30 cellular contexts compared by ENCODE assay signal in the genomic region with DNA sequence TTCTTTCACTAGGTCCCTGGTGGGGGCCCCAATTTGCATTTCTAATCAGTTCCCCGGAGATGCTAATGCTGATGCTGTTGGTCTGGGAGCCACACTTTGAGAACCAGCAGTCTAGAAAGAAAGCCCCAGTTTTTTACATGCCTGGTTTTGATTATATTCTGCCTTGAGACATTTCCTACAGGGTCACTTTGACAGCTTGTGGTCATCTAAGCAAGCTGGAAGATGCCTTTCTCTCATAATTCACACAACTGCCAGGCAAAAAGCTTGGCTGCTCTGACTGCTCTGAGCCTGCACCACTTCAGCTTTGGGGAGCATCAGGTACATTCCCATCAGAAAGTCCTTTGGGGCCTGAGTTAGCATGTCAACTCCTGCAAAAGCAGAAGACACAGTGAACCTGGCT. TPM values are rescaled to one million over a fixed set of nuclear protein-coding genes. Genes with fewer than 3 reads are reported as not detected.
"Had no signal": no experiment of that assay in that cellular context is flagged by ENCODE, and none has a peak within 500 bp of the region (broad histone marks: within the 10 kb centered on the region; RNA-seq: fewer than 3 reads in every experiment).

No MANE protein-coding gene starts in this region.

- H3K4me3 Mint-ChIP-seq: activated CD4-positive, alpha-beta memory T cell treated with anti-CD3 and anti-CD28 coated beads for 36 hours; activated CD4-positive, alpha-beta T cell treated with anti-CD3 and anti-CD28 coated beads for 36 hours; activated CD4-positive, alpha-beta T cell treated with anti-CD3 and anti-CD28 coated beads, Interleukin-2, amount 10 ng/mL, durations not matched to agents 24 days and 14 days; activated CD8-positive, alpha-beta memory T cell treated with anti-CD3 and anti-CD28 coated beads, Interleukin-2, amount 10 ng/mL, durations not matched to agents 7 days and 5 days; activated CD8-positive, alpha-beta T cell treated with anti-CD3 and anti-CD28 coated beads, Interleukin-2, amount 10 ng/mL, durations not matched to agents 7 days and 5 days; activated naive CD4-positive, alpha-beta T cell treated with anti-CD3 and anti-CD28 coated beads, Interleukin-2, amount 10 ng/mL, durations not matched to agents 7 days and 5 days; activated naive CD8-positive, alpha-beta T cell treated with anti-CD3 and anti-CD28 coated beads, Interleukin-2, amount 10 ng/mL, durations not matched to agents 7 days and 5 days; central memory CD8-positive, alpha-beta T cell; effector memory CD8-positive, alpha-beta T cell had no signal

- H3K4me1 Mint-ChIP-seq: activated CD4-positive, alpha-beta T cell treated with anti-CD3 and anti-CD28 coated beads for 36 hours; activated CD4-positive, alpha-beta T cell treated with anti-CD3 and anti-CD28 coated beads, Interleukin-2, amount 10 ng/mL, durations not matched to agents 24 days and 14 days; activated CD8-positive, alpha-beta memory T cell treated with anti-CD3 and anti-CD28 coated beads, Interleukin-2, amount 10 ng/mL, durations not matched to agents 7 days and 5 days; activated naive CD4-positive, alpha-beta T cell treated with anti-CD3 and anti-CD28 coated beads, Interleukin-2, amount 10 ng/mL, durations not matched to agents 7 days and 5 days; central memory CD8-positive, alpha-beta T cell had no signal

- ATAC-seq: activated CD4-positive, alpha-beta T cell treated with anti-CD3 and anti-CD28 coated beads for 36 hours; activated CD8-positive, alpha-beta memory T cell treated with anti-CD3 and anti-CD28 coated beads, Interleukin-2, amount 10 ng/mL, durations not matched to agents 7 days and 5 days; activated CD8-positive, alpha-beta T cell treated with anti-CD3 and anti-CD28 coated beads, Interleukin-2, amount 10 ng/mL, durations not matched to agents 7 days and 5 days; activated naive CD4-positive, alpha-beta T cell treated with anti-CD3 and anti-CD28 coated beads, Interleukin-2, amount 50 U/mL, for 72 hours; effector memory CD8-positive, alpha-beta T cell had no signal

- H3K9me3 Mint-ChIP-seq: activated CD4-positive, alpha-beta memory T cell treated with anti-CD3 and anti-CD28 coated beads for 36 hours; activated CD4-positive, alpha-beta T cell treated with anti-CD3 and anti-CD28 coated beads, Interleukin-2, amount 10 ng/mL, durations not matched to agents 24 days and 14 days; activated naive CD4-positive, alpha-beta T cell treated with anti-CD3 and anti-CD28 coated beads, Interleukin-2, amount 10 ng/mL, durations not matched to agents 7 days and 5 days; activated naive CD4-positive, alpha-beta T cell treated with anti-CD3 and anti-CD28 coated beads, Interleukin-2, amount 50 U/mL, for 72 hours; activated naive CD8-positive, alpha-beta T cell treated with anti-CD3 and anti-CD28 coated beads, Interleukin-2, amount 10 ng/mL, durations not matched to agents 7 days and 5 days; central memory CD8-positive, alpha-beta T cell; effector memory CD8-positive, alpha-beta T cell had no signal

- H3K36me3 Mint-ChIP-seq: activated CD4-positive, alpha-beta memory T cell treated with anti-CD3 and anti-CD28 coated beads for 36 hours; activated CD8-positive, alpha-beta memory T cell treated with anti-CD3 and anti-CD28 coated beads, Interleukin-2, amount 10 ng/mL, durations not matched to agents 7 days and 5 days; activated naive CD4-positive, alpha-beta T cell treated with anti-CD3 and anti-CD28 coated beads, Interleukin-2, amount 10 ng/mL, durations not matched to agents 7 days and 5 days; activated naive CD4-positive, alpha-beta T cell treated with anti-CD3 and anti-CD28 coated beads, Interleukin-2, amount 50 U/mL, for 72 hours; activated naive CD8-positive, alpha-beta T cell treated with anti-CD3 and anti-CD28 coated beads, Interleukin-2, amount 10 ng/mL, durations not matched to agents 7 days and 5 days had no signal

- H3K27ac Mint-ChIP-seq: activated CD4-positive, alpha-beta memory T cell treated with anti-CD3 and anti-CD28 coated beads for 36 hours; activated CD4-positive, alpha-beta T cell treated with anti-CD3 and anti-CD28 coated beads for 36 hours; activated CD4-positive, alpha-beta T cell treated with anti-CD3 and anti-CD28 coated beads, Interleukin-2, amount 10 ng/mL, durations not matched to agents 24 days and 14 days; activated CD8-positive, alpha-beta memory T cell treated with anti-CD3 and anti-CD28 coated beads, Interleukin-2, amount 10 ng/mL, durations not matched to agents 7 days and 5 days; activated CD8-positive, alpha-beta T cell treated with anti-CD3 and anti-CD28 coated beads, Interleukin-2, amount 10 ng/mL, durations not matched to agents 7 days and 5 days; activated naive CD4-positive, alpha-beta T cell treated with anti-CD3 and anti-CD28 coated beads, Interleukin-2, amount 10 ng/mL, durations not matched to agents 7 days and 5 days; activated naive CD4-positive, alpha-beta T cell treated with anti-CD3 and anti-CD28 coated beads, Interleukin-2, amount 50 U/mL, for 72 hours; activated naive CD8-positive, alpha-beta T cell treated with anti-CD3 and anti-CD28 coated beads, Interleukin-2, amount 10 ng/mL, durations not matched to agents 7 days and 5 days; effector memory CD8-positive, alpha-beta T cell had no signal

- DNase-seq: activated CD4-positive, alpha-beta memory T cell treated with anti-CD3 and anti-CD28 coated beads for 36 hours; activated CD4-positive, alpha-beta T cell treated with anti-CD3 and anti-CD28 coated beads for 36 hours; activated CD4-positive, alpha-beta T cell treated with anti-CD3 and anti-CD28 coated beads, Interleukin-2, amount 10 ng/mL, durations not matched to agents 24 days and 14 days; activated CD4-positive, CD25-positive, alpha-beta regulatory T cell; activated CD4-positive, CD25-positive, alpha-beta regulatory T cell treated with anti-CD3 and anti-CD28 coated beads, Interleukin-2, amount 50 U/mL, for 72 hours; activated CD8-positive, alpha-beta memory T cell treated with anti-CD3 and anti-CD28 coated beads, Interleukin-2, amount 10 ng/mL, durations not matched to agents 7 days and 5 days; activated CD8-positive, alpha-beta memory T cell treated with anti-CD3 and anti-CD28 coated beads, Interleukin-2, amount 50 U/mL, for 4 hours; activated CD8-positive, alpha-beta T cell treated with anti-CD3 and anti-CD28 coated beads, Interleukin-2, amount 10 ng/mL, durations not matched to agents 7 days and 5 days; activated gamma-delta T cell; activated naive CD4-positive, alpha-beta T cell; activated naive CD4-positive, alpha-beta T cell treated with anti-CD3 and anti-CD28 coated beads, Interleukin-2, amount 10 ng/mL, durations not matched to agents 7 days and 5 days; activated naive CD8-positive, alpha-beta T cell treated with anti-CD3 and anti-CD28 coated beads, Interleukin-2, amount 10 ng/mL, durations not matched to agents 7 days and 5 days; activated T-cell treated with anti-CD3 and anti-CD28 coated beads, Interleukin-2, amount 50 U/mL, for 1 hour; activated T-cell treated with anti-CD3 and anti-CD28 coated beads, Interleukin-2, amount 50 U/mL, for 48 hours; brain microvascular endothelial cell; cortex of kidney; dermis blood vessel endothelial cell; effector CD4-positive, alpha-beta T cell; effector memory CD8-positive, alpha-beta T cell; erythroblast; head of caudate nucleus; T-helper 2 cell had no signal

RNA-seq across cellular contexts. Expression of gene PLAC1, which starts 5.9 kb away (rescaled TPM):
- total RNA-seq: activated CD4-positive, alpha-beta T cell treated with anti-CD3 and anti-CD28 coated beads, Interleukin-2, amount 10 ng/mL, durations not matched to agents 24 days and 14 days; activated CD8-positive, alpha-beta memory T cell treated with anti-CD3 and anti-CD28 coated beads for 36 hours; activated CD8-positive, alpha-beta memory T cell treated with anti-CD3 and anti-CD28 coated beads, Interleukin-2, amount 10 ng/mL, durations not matched to agents 7 days and 5 days; activated CD8-positive, alpha-beta T cell treated with anti-CD3 and anti-CD28 coated beads, Interleukin-2, amount 10 ng/mL, durations not matched to agents 7 days and 5 days; activated naive CD4-positive, alpha-beta T cell treated with anti-CD3 and anti-CD28 coated beads, Interleukin-2, amount 50 U/mL, for 72 hours; activated naive CD8-positive, alpha-beta T cell treated with anti-CD3 and anti-CD28 coated beads, Interleukin-2, amount 10 ng/mL, durations not matched to agents 7 days and 5 days; cardiac septum; cerebellum; dermis blood vessel endothelial cell; esophagus muscularis mucosa; frontal cortex; T-helper 1 cell treated with Interleukin-12 subunit alpha and Interleukin-12 subunit beta and Interleukin-4 antibody, amounts not matched to agents 30 ng/mL and 1 ng/mL, for 36 hours had no signal
